Comparison of ENCODE assay signal across 8 cellular contexts in the genomic region with DNA sequence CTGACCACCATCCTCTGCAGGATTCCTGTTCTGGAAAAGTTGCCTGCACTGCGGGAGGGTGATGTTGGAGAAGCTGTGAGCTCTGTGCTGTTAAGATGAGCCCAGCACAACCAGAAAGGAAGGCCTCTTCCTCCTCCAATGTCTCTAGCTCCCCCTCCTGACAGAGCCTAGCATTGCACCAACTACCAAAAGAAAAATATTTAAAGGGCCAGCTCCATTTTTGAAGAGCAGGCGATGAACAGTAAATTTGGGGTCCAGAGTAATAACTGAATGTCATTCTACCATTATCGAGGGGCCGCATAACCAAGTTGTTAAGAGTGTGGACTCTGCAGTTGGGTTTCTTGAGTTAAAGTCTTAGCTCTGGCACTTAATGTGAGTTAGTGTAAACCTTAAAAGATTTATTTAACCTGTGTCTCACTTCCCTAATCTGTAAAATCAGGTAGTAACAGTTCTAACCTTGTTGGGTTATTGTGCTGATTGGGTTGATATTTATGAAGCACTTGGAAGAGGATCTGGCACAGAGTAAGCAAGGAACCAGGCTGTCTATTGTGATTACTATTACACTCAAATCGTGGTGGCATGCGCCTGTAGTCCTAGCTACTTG. TPM values are rescaled to one million over a fixed set of nuclear protein-coding genes. Genes with fewer than 3 reads are reported as not detected.
DNase-seq lines count a peak whose midpoint lies in the region; ATAC-seq and TF ChIP-seq lines count a peak whose summit lies in the region.

No MANE protein-coding gene starts in this region.

- H3K36me3 Mint-ChIP-seq in activated T-helper 17 cell treated with anti-CD3 and anti-CD28 coated beads, Interleukin-2, amount 50 U/mL, for 72 hours (ENCODE audit: low read depth): no peaks in the 10 kb centered on the region

- DNase-seq in BJ (ENCODE audit: low read depth): peak; percentile 25
- DNase-seq in GM19240 (ENCODE audit: insufficient read length, low spot score): peak; percentile 47
- peak; percentile 71 for DNase-seq in Jurkat, Clone E6-1 (ENCODE audit: low read depth, low spot score)
- peak; percentile 67 for DNase-seq in RPMI7951 (ENCODE audit: low read depth)
- peak; percentile 45 to 83 for DNase-seq in foreskin fibroblast
- DNase-seq in omental fat pad (ENCODE audit: low spot score): peak; percentile 93
- DNase-seq in testis: peak; percentile 88

- no peaks in the 10 kb centered on the region for H3K27me3 Mint-ChIP-seq in activated T-helper 17 cell treated with anti-CD3 and anti-CD28 coated beads, Interleukin-2, amount 50 U/mL, for 72 hours

- TF ChIP-seq CTCF in BJ (IDR thresholded peaks at IDR 0.05; ENCODE audit: insufficient read depth, low read depth, low read length) (peak; percentile 96), foreskin fibroblast (IDR thresholded peaks at IDR 0.05; ENCODE audit: low read depth, low read length) (peak; percentile 97), omental fat pad (IDR thresholded peaks at IDR 0.05) (peak in 2 of 3 donors; percentile 65 to 80), testis (IDR thresholded peaks at IDR 0.05) (peak; percentile 79 to 93 (median 93))

- no peaks in the 10 kb centered on the region for H3K9me3 ChIP-seq in testis

- peak overlapping the region in 1 of 2 donors; percentile 9 for H3K27ac ChIP-seq in testis

- H3K4me3 ChIP-seq in BJ (ENCODE audit: low read depth, low read length) (no peak overlapping the region), foreskin fibroblast (ENCODE audit: low read depth in 1 of 2, low read length in 2 of 2) (no peak overlapping the region), testis (no peak overlapping the region)
- no peak overlapping the region for H3K4me3 ChIP-seq in Jurkat, Clone E6-1 (ENCODE audit: low read length)

- H3K4me1 ChIP-seq in testis: peaks cover 4% of the 10 kb centered on the region

- WGBS in testis, 2 donors: 40 to 46% methylated on average over 6 of the region's 6 CpGs

- CTCF ChIA-PET in BJ (lab: Yijun Ruan, JAX): interaction anchor here (0.6 to 7.3 kb wide), 59 partner anchors 8 to 930 kb away, joined by 3 to 150 read pairs (median 4); a partner anchor contains a TSS

- H3K27ac Mint-ChIP-seq in activated T-helper 17 cell treated with anti-CD3 and anti-CD28 coated beads, Interleukin-2, amount 50 U/mL, for 72 hours: peak overlapping the region; percentile 91

- H3K27me3 ChIP-seq in BJ (ENCODE audit: control insufficient read depth, insufficient read depth, low read length) (no peaks in the 10 kb centered on the region), testis (no peaks in the 10 kb centered on the region)

- POLR2A ChIA-PET in BJ (lab: Charles Lee): interaction anchor here (1.3 kb wide), 1 partner anchor 248 kb away, joined by 5 read pairs; no protein-coding TSS in a partner anchor

- no peak for TF ChIP-seq POLR2A in testis (IDR thresholded peaks at IDR 0.05)

- no peaks in the 10 kb centered on the region for H3K36me3 ChIP-seq in BJ (ENCODE audit: control insufficient read depth, insufficient read depth, low read length)
- H3K36me3 ChIP-seq in testis (ENCODE audit: low read depth, missing control alignments): no peaks in the 10 kb centered on the region

- no peaks in the 10 kb centered on the region for H3K9me3 Mint-ChIP-seq in activated T-helper 17 cell treated with anti-CD3 and anti-CD28 coated beads, Interleukin-2, amount 50 U/mL, for 72 hours

- H3K4me3 Mint-ChIP-seq in activated T-helper 17 cell treated with anti-CD3 and anti-CD28 coated beads, Interleukin-2, amount 50 U/mL, for 72 hours: peak overlapping the region; percentile 65

- peak; percentile 66 for ATAC-seq in activated T-helper 17 cell treated with anti-CD3 and anti-CD28 coated beads, Interleukin-2, amount 50 U/mL, for 72 hours (replicated peaks)
- peak; percentile 75 for ATAC-seq in omental fat pad (ENCODE audit: low FRiP score)

- peaks cover 15% of the 10 kb centered on the region for H3K4me1 Mint-ChIP-seq in activated T-helper 17 cell treated with anti-CD3 and anti-CD28 coated beads, Interleukin-2, amount 50 U/mL, for 72 hours

- intact Hi-C loops in testis (cut with DNase I; ENCODE audit: low total_unique reads): loop anchor here (10.0 kb wide), 1 partner anchor 239 kb away; no protein-coding TSS in a partner anchor

RNA-seq across cellular contexts. Expression of a gene that starts 3.9 kb away (rescaled TPM):
- not detected in 2 replicates for polyA plus RNA-seq in BJ (2011; rRNA removed)
- polyA minus RNA-seq in BJ (2011; rRNA and poly(A)+ RNA removed): not detected in 2 replicates
- not detected for polyA plus RNA-seq in Jurkat, Clone E6-1 (2012; ENCODE audit: insufficient read depth, insufficient read length)
- not detected in 2 replicates for total RNA-seq in RPMI7951 (2014; rRNA removed; shearing (Covaris generic))
- total RNA-seq in activated T-helper 17 cell treated with anti-CD3 and anti-CD28 coated beads, Interleukin-2, amount 50 U/mL, for 72 hours: not detected
- not detected for total RNA-seq in omental fat pad
- total RNA-seq in testis: 10 to 100 TPM; 13.4 to 23.5 TPM
- 68.8 TPM for polyA plus RNA-seq in testis (ENCODE audit: insufficient read depth, low read depth, low replicate concordance)

RNA-seq across cellular contexts. Expression of a gene that starts 28.3 kb away (rescaled TPM):
- polyA plus RNA-seq in BJ (2011; rRNA removed) (not detected in 2 replicates), testis (ENCODE audit: insufficient read depth, low read depth, low replicate concordance) (34.6 TPM)
- polyA minus RNA-seq in BJ (2011; rRNA and poly(A)+ RNA removed): not detected in 2 replicates
- polyA plus RNA-seq in Jurkat, Clone E6-1 (2012; ENCODE audit: insufficient read depth, insufficient read length): not detected
- total RNA-seq in RPMI7951 (2014; rRNA removed; shearing (Covaris generic)): not detected in 2 replicates
- under 1 TPM; 0.42 to 0.67 TPM for total RNA-seq in activated T-helper 17 cell treated with anti-CD3 and anti-CD28 coated beads, Interleukin-2, amount 50 U/mL, for 72 hours
- total RNA-seq in omental fat pad (not detected), testis (10 to 100 TPM; 11.5 to 44.0 TPM)

RNA-seq across cellular contexts. Expression of a gene that starts 42.6 kb away (rescaled TPM):
- polyA plus RNA-seq in BJ (2011; rRNA removed) (11.8 and 18.4 TPM in 2 replicates), testis (ENCODE audit: insufficient read depth, low read depth, low replicate concordance) (11.3 TPM)
- polyA minus RNA-seq in BJ (2011; rRNA and poly(A)+ RNA removed): 11.9 and 20.2 TPM in 2 replicates
- polyA plus RNA-seq in Jurkat, Clone E6-1 (2012; ENCODE audit: insufficient read depth, insufficient read length): 23.8 TPM
- total RNA-seq in RPMI7951 (2014; rRNA removed; shearing (Covaris generic)): 2.2 and 2.4 TPM in 2 replicates
- 10 to 100 TPM; 12.6 to 21.0 TPM for total RNA-seq in activated T-helper 17 cell treated with anti-CD3 and anti-CD28 coated beads, Interleukin-2, amount 50 U/mL, for 72 hours
- total RNA-seq in omental fat pad (10 to 100 TPM; 11.2 to 26.1 (median 14.6) TPM), testis (10 to 100 TPM; 23.8 to 26.1 TPM)

Comparison
In these comparisons a context has a peak if more than half of its experiments do, and no peak if none do; other contexts are left out.
1. DNase-seq: peak in every context shown above with its lines; median percentile 93 in omental fat pad; 88 in testis; 71 in Jurkat, Clone E6-1; 67 in RPMI7951; 64 in foreskin fibroblast; 47 in GM19240; 25 in BJ.
2. RNA of a gene that starts 3.9 kb away (total RNA-seq): 13.4 to 23.5 TPM in testis; not detected in RPMI7951, not detected in activated T-helper 17 cell treated with anti-CD3 and anti-CD28 coated beads, Interleukin-2, amount 50 U/mL, for 72 hours and not detected in omental fat pad; every median in the first group is over 10 times any median in the second.
3. RNA of a gene that starts 28.3 kb away (total RNA-seq): 11.5 to 44.0 TPM in testis; 0.42 to 0.67 TPM in activated T-helper 17 cell treated with anti-CD3 and anti-CD28 coated beads, Interleukin-2, amount 50 U/mL, for 72 hours, not detected in RPMI7951 and not detected in omental fat pad; every median in the first group is over 4 times any median in the second.
4. Peak in every context shown above with its lines, with median percentiles within 50 percentile points of each other: CTCF ChIP-seq.